18 cellular contexts compared by ENCODE assay signal in genomic region chr11:85751738-85752137, GRCh38. TPM values are rescaled to one million over a fixed set of nuclear protein-coding genes. Genes with fewer than 3 reads are reported as not detected.
DNase-seq lines count a peak whose midpoint lies in the region; ATAC-seq and TF ChIP-seq lines count a peak whose summit lies in the region.
"Had no signal": no experiment of that assay in that cellular context is flagged by ENCODE, and none has a peak within 500 bp of the region (broad histone marks: within the 10 kb centered on the region; RNA-seq: fewer than 3 reads in every experiment).

No MANE protein-coding gene starts in this region.

- DNase-seq in activated CD4-positive, alpha-beta T cell treated with anti-CD3 and anti-CD28 coated beads for 36 hours: no peak
- no peak for DNase-seq in activated CD4-positive, alpha-beta T cell treated with anti-CD3 and anti-CD28 coated beads, Interleukin-2, amount 50 U/mL, for 48 hours
- DNase-seq in GM03348 (ENCODE audit: low spot score): peak; percentile 7
- DNase-seq in activated naive CD8-positive, alpha-beta T cell treated with anti-CD3 and anti-CD28 coated beads for 36 hours: no peak
- no peak for DNase-seq in natural killer cell treated with Interleukin-12 subunit alpha and Interleukin-12 subunit beta and Interleukin-15 and Interleukin-18, amount 100 ng/mL, for 72 hours (ENCODE audit: low spot score)
- DNase-seq in HEK293T (ENCODE audit: extremely low spot score): no peak
- no peak for DNase-seq in NCI-H510A treated with DMSO at 0.1 percent for 48 hours (lab: John Stamatoyannopoulos, UW)
- no peak for DNase-seq in NCI-H2227 treated with DMSO at 0.1 percent for 48 hours (lab: John Stamatoyannopoulos, UW)
- DNase-seq: caudate nucleus; effector CD8-positive, alpha-beta T cell; GOT3; hippocampal formation; MG63; NCI-H1694; NCI-H226; WERI-Rb-1 had no signal

- H3K9me3 Mint-ChIP-seq in activated CD4-positive, alpha-beta T cell treated with anti-CD3 and anti-CD28 coated beads for 36 hours (ENCODE audit: low read depth): peaks cover 2% of the 10 kb centered on the region
- H3K9me3 Mint-ChIP-seq in activated naive CD8-positive, alpha-beta T cell treated with anti-CD3 and anti-CD28 coated beads for 36 hours: peaks cover 3% of the 10 kb centered on the region
- H3K9me3 Mint-ChIP-seq in natural killer cell treated with Interleukin-12 subunit alpha and Interleukin-12 subunit beta and Interleukin-15 and Interleukin-18, amount 100 ng/mL, for 72 hours: peaks cover 3% of the 10 kb centered on the region
- H3K9me3 Mint-ChIP-seq: neural crest cell had no signal

- peak overlapping the region; percentile 94 for H3K27ac Mint-ChIP-seq in activated CD4-positive, alpha-beta T cell treated with anti-CD3 and anti-CD28 coated beads for 36 hours
- peak overlapping the region; percentile 92 for H3K27ac Mint-ChIP-seq in activated naive CD8-positive, alpha-beta T cell treated with anti-CD3 and anti-CD28 coated beads for 36 hours
- H3K27ac Mint-ChIP-seq in natural killer cell treated with Interleukin-12 subunit alpha and Interleukin-12 subunit beta and Interleukin-15 and Interleukin-18, amount 100 ng/mL, for 72 hours: peak overlapping the region; percentile 97 to 100

- H3K4me3 Mint-ChIP-seq in activated CD4-positive, alpha-beta T cell treated with anti-CD3 and anti-CD28 coated beads for 36 hours: peak overlapping the region; percentile 47
- no peak overlapping the region for H3K4me3 Mint-ChIP-seq in activated naive CD8-positive, alpha-beta T cell treated with anti-CD3 and anti-CD28 coated beads for 36 hours
- peak overlapping the region; percentile 83 for H3K4me3 Mint-ChIP-seq in natural killer cell treated with Interleukin-12 subunit alpha and Interleukin-12 subunit beta and Interleukin-15 and Interleukin-18, amount 100 ng/mL, for 72 hours
- H3K4me3 Mint-ChIP-seq: neural crest cell had no signal

- no peak for ATAC-seq in activated CD4-positive, alpha-beta T cell treated with anti-CD3 and anti-CD28 coated beads for 36 hours
- no peak for ATAC-seq in natural killer cell treated with Interleukin-12 subunit alpha and Interleukin-12 subunit beta and Interleukin-15 and Interleukin-18, amount 100 ng/mL, for 72 hours
- ATAC-seq: HepG2 had no signal

- H3K4me1 Mint-ChIP-seq in activated CD4-positive, alpha-beta T cell treated with anti-CD3 and anti-CD28 coated beads for 36 hours: peaks cover 83% of the 10 kb centered on the region
- peaks cover 89% of the 10 kb centered on the region for H3K4me1 Mint-ChIP-seq in activated naive CD8-positive, alpha-beta T cell treated with anti-CD3 and anti-CD28 coated beads for 36 hours
- H3K4me1 Mint-ChIP-seq in natural killer cell treated with Interleukin-12 subunit alpha and Interleukin-12 subunit beta and Interleukin-15 and Interleukin-18, amount 100 ng/mL, for 72 hours (ENCODE audit: low read depth in 2 of 2): peaks cover 81 to 83% of the 10 kb centered on the region in 2 donors
- H3K4me1 Mint-ChIP-seq: neural crest cell had no signal

- POLR2A ChIA-PET in activated CD4-positive, alpha-beta T cell treated with anti-CD3 and anti-CD28 coated beads for 36 hours (lab: Charles Lee): interaction anchor here (0.6 kb wide), 1 partner anchor 452 kb away, joined by 4 read pairs; no protein-coding TSS in a partner anchor
- POLR2A ChIA-PET in HEK293T (lab: Yijun Ruan, JAX): no interaction called here

- peaks cover 5% of the 10 kb centered on the region for H3K36me3 Mint-ChIP-seq in activated CD4-positive, alpha-beta T cell treated with anti-CD3 and anti-CD28 coated beads for 36 hours (ENCODE audit: low read depth)
- peaks cover 18% of the 10 kb centered on the region for H3K36me3 Mint-ChIP-seq in activated naive CD8-positive, alpha-beta T cell treated with anti-CD3 and anti-CD28 coated beads for 36 hours
- H3K36me3 Mint-ChIP-seq in natural killer cell treated with Interleukin-12 subunit alpha and Interleukin-12 subunit beta and Interleukin-15 and Interleukin-18, amount 100 ng/mL, for 72 hours: peaks cover 16% of the 10 kb centered on the region

- CTCF ChIA-PET in activated CD4-positive, alpha-beta T cell treated with anti-CD3 and anti-CD28 coated beads for 36 hours (lab: Charles Lee): interaction anchor here (0.6 to 1.1 kb wide), 3 partner anchors 10 to 75 kb away, joined by 3 read pairs; no protein-coding TSS in a partner anchor
- CTCF ChIA-PET in HEK293T (lab: Yijun Ruan, JAX): no interaction called here

- intact Hi-C loops in activated CD4-positive, alpha-beta T cell treated with anti-CD3 and anti-CD28 coated beads for 36 hours (cut with DNase I, micrococcal nuclease): loop anchor here (1.0 to 10.0 kb wide), 7 partner anchors 49 to 1056 kb away; partner anchors contain the start of genes TMEM126B (in 2 of the 2) and SYTL2 (in 1 of the 2)

- H3K27me3 Mint-ChIP-seq in activated CD4-positive, alpha-beta T cell treated with anti-CD3 and anti-CD28 coated beads for 36 hours: no peaks in the 10 kb centered on the region
- H3K27me3 Mint-ChIP-seq in activated naive CD8-positive, alpha-beta T cell treated with anti-CD3 and anti-CD28 coated beads for 36 hours: no peaks in the 10 kb centered on the region
- no peaks in the 10 kb centered on the region for H3K27me3 Mint-ChIP-seq in natural killer cell treated with Interleukin-12 subunit alpha and Interleukin-12 subunit beta and Interleukin-15 and Interleukin-18, amount 100 ng/mL, for 72 hours

TF ChIP-seq in HEK293T, 16 proteins besides CTCF, POLR2A, EP300 and RAD21:
- no peak for TF ChIP-seq ARNT (IDR thresholded peaks at IDR 0.05)
- no peak for TF ChIP-seq FOXK2 (IDR thresholded peaks at IDR 0.05)
- no peak for TF ChIP-seq HDGF (IDR thresholded peaks at IDR 0.05; ENCODE audit: borderline replicate concordance)
- TF ChIP-seq NFRKB (IDR thresholded peaks at IDR 0.05): no peak
- TF ChIP-seq FOXM1 (IDR thresholded peaks at IDR 0.05; ENCODE audit: borderline replicate concordance): no peak
- TF ChIP-seq SUZ12 (IDR thresholded peaks at IDR 0.05): no peak
- no peak for TF ChIP-seq LEF1 (IDR thresholded peaks at IDR 0.05; ENCODE audit: borderline replicate concordance)
- no peak for TF ChIP-seq SP1 (IDR thresholded peaks at IDR 0.05)
- no peak for TF ChIP-seq PKNOX1 (IDR thresholded peaks at IDR 0.05)
- no peak for TF ChIP-seq TARDBP (IDR thresholded peaks at IDR 0.05)
- no peak for TF ChIP-seq ELF4 (IDR thresholded peaks at IDR 0.05)
- no peak for TF ChIP-seq L3MBTL2 (conservative IDR thresholded peaks at IDR 0.05)
- no peak for TF ChIP-seq ZNF384 (IDR thresholded peaks at IDR 0.05)
- TF ChIP-seq FOXA1 (IDR thresholded peaks at IDR 0.05): no peak
- no peak for TF ChIP-seq CTBP1 (IDR thresholded peaks at IDR 0.05; ENCODE audit: borderline replicate concordance)

RNA-seq across cellular contexts. Expression of gene SYTL2, which starts 59.2 kb away (rescaled TPM):
- total RNA-seq in activated CD4-positive, alpha-beta T cell treated with anti-CD3 and anti-CD28 coated beads for 36 hours: 1 to 10 TPM; 5.2 to 6.8 TPM
- 1 to 10 TPM; 5.8 to 7.6 TPM for total RNA-seq in activated naive CD8-positive, alpha-beta T cell treated with anti-CD3 and anti-CD28 coated beads for 36 hours
- 10 to 100 TPM; 68.8 to 74.8 TPM for total RNA-seq in natural killer cell treated with Interleukin-12 subunit alpha and Interleukin-12 subunit beta and Interleukin-15 and Interleukin-18, amount 100 ng/mL, for 72 hours

Comparison
In these comparisons a context has a peak if more than half of its experiments do, and no peak if none do; other contexts are left out.
1. RNA of gene SYTL2, which starts 59.2 kb away (total RNA-seq): 68.8 to 74.8 TPM in natural killer cell treated with Interleukin-12 subunit alpha and Interleukin-12 subunit beta and Interleukin-15 and Interleukin-18, amount 100 ng/mL, for 72 hours; 5.8 to 7.6 TPM in activated naive CD8-positive, alpha-beta T cell treated with anti-CD3 and anti-CD28 coated beads for 36 hours and 5.2 to 6.8 TPM in activated CD4-positive, alpha-beta T cell treated with anti-CD3 and anti-CD28 coated beads for 36 hours; every median in the first group is over 4 times any median in the second.
2. Peak in every context shown above with its lines, with median percentiles within 50 percentile points of each other: H3K27ac Mint-ChIP-seq.